In genomic region chr5:132387649-132388117, GRCh38 we compare ENCODE assay signal across 8 cellular contexts. TPM values are rescaled to one million over a fixed set of nuclear protein-coding genes. Genes with fewer than 3 reads are reported as not detected.
DNase-seq lines count a peak whose midpoint lies in the region; ATAC-seq and TF ChIP-seq lines count a peak whose summit lies in the region.

No MANE protein-coding gene starts in this region.

- H3K9ac ChIP-seq in skeletal muscle tissue (ENCODE audit: low read depth in 1 of 3, low read length in 3 of 3): peak overlapping the region; percentile 35 to 68 (median 44)

- peak; percentile 29 for DNase-seq in NCI-H2029 (lab: John Stamatoyannopoulos, UW)
- no peak for DNase-seq in NCI-H2029 treated with DMSO at 0.1 percent for 48 hours (lab: John Stamatoyannopoulos, UW)
- DNase-seq in left ventricle myocardium inferior: peak; percentile 48
- DNase-seq in NCI-H146 treated with DMSO at 0.1 percent for 48 hours (lab: John Stamatoyannopoulos, UW; ENCODE audit: unreplicated experiment): no peak

- no peak for ATAC-seq in activated T-helper 17 cell treated with anti-CD3 and anti-CD28 coated beads, Interleukin-2, amount 50 U/mL, for 72 hours (replicated peaks)
- ATAC-seq in HG03159 (IDR thresholded peaks at IDR 0.05; ENCODE audit: unreplicated experiment) (no peak), HG03521 (IDR thresholded peaks at IDR 0.05; ENCODE audit: unreplicated experiment) (no peak)

- H3K4me1 ChIP-seq in left ventricle myocardium inferior (peaks cover 68% of the 10 kb centered on the region), skeletal muscle tissue (ENCODE audit: control insufficient read depth in 3 of 3, insufficient read depth in 3 of 3, low read length in 3 of 3) (peaks cover 37 to 41% (median 40%) of the 10 kb centered on the region in 3 donors)

- H3K9me3 ChIP-seq in left ventricle myocardium inferior (replicated peaks): no peaks in the 10 kb centered on the region
- H3K9me3 ChIP-seq in skeletal muscle tissue (ENCODE audit: control insufficient read depth in 3 of 3, low read length in 3 of 3): no peaks in the 10 kb centered on the region

- H3K4me3 Mint-ChIP-seq in activated T-helper 17 cell treated with anti-CD3 and anti-CD28 coated beads, Interleukin-2, amount 50 U/mL, for 72 hours: peak overlapping the region; percentile 5

- intact Hi-C loops in left ventricle myocardium inferior (cut with micrococcal nuclease): loop anchor here (2.0 kb wide), 1 partner anchor 113 kb away; no protein-coding TSS in a partner anchor

- H3K27me3 ChIP-seq in left ventricle myocardium inferior (ENCODE audit: low read depth) (no peaks in the 10 kb centered on the region), skeletal muscle tissue (ENCODE audit: control insufficient read depth in 3 of 3, insufficient read depth in 3 of 3, low read length in 3 of 3) (no peaks in the 10 kb centered on the region)

- no peaks in the 10 kb centered on the region for H3K36me3 Mint-ChIP-seq in activated T-helper 17 cell treated with anti-CD3 and anti-CD28 coated beads, Interleukin-2, amount 50 U/mL, for 72 hours (ENCODE audit: low read depth)

- H3K36me3 ChIP-seq in left ventricle myocardium inferior (peaks cover 8% of the 10 kb centered on the region), skeletal muscle tissue (ENCODE audit: control insufficient read depth in 3 of 3, insufficient read depth in 3 of 3, low read length in 3 of 3) (peaks cover 19 to 47% (median 35%) of the 10 kb centered on the region in 3 donors)

- H3K27ac ChIP-seq in left ventricle myocardium inferior (replicated peaks): peak overlapping the region; percentile 92
- H3K27ac ChIP-seq in skeletal muscle tissue (ENCODE audit: low read depth, low read length): peak overlapping the region; percentile 86

- H3K27ac Mint-ChIP-seq in activated T-helper 17 cell treated with anti-CD3 and anti-CD28 coated beads, Interleukin-2, amount 50 U/mL, for 72 hours: peak overlapping the region; percentile 71

- no peaks in the 10 kb centered on the region for H3K9me3 Mint-ChIP-seq in activated T-helper 17 cell treated with anti-CD3 and anti-CD28 coated beads, Interleukin-2, amount 50 U/mL, for 72 hours

- no peaks in the 10 kb centered on the region for H3K27me3 Mint-ChIP-seq in activated T-helper 17 cell treated with anti-CD3 and anti-CD28 coated beads, Interleukin-2, amount 50 U/mL, for 72 hours

- TF ChIP-seq CTCF in left ventricle myocardium inferior (IDR thresholded peaks at IDR 0.05; ENCODE audit: borderline replicate concordance): no peak

- peak overlapping the region; percentile 18 for H3K4me3 ChIP-seq in left ventricle myocardium inferior
- H3K4me3 ChIP-seq in skeletal muscle tissue (ENCODE audit: low read length in 3 of 3): peak overlapping the region in 2 of 3 donors; percentile 17 to 24

- H3K4me1 Mint-ChIP-seq in activated T-helper 17 cell treated with anti-CD3 and anti-CD28 coated beads, Interleukin-2, amount 50 U/mL, for 72 hours: peaks cover 54% of the 10 kb centered on the region

RNA-seq across cellular contexts. Expression of gene SLC22A5, which starts 18.2 kb away (rescaled TPM):
- 1 to 10 TPM; 3.2 to 3.5 TPM for total RNA-seq in activated T-helper 17 cell treated with anti-CD3 and anti-CD28 coated beads, Interleukin-2, amount 50 U/mL, for 72 hours
- total RNA-seq in left ventricle myocardium inferior (20.8 TPM), skeletal muscle tissue (2.1 TPM)

Comparison
In these comparisons a context has a peak if more than half of its experiments do, and no peak if none do; other contexts are left out.
1. DNase-seq: peak in NCI-H2029 (single experiment) and left ventricle myocardium inferior (single experiment); none in NCI-H2029 treated with DMSO at 0.1 percent for 48 hours (single experiment) and NCI-H146 treated with DMSO at 0.1 percent for 48 hours (single experiment).